ENCODE assay signal across 18 cellular contexts in genomic region chr7:153301908-153302307, GRCh38.
DNase-seq lines count a peak whose midpoint lies in the region; ATAC-seq and TF ChIP-seq lines count a peak whose summit lies in the region.
"Had no signal": no experiment of that assay in that cellular context is flagged by ENCODE, and none has a peak within 500 bp of the region (broad histone marks: within the 10 kb centered on the region; RNA-seq: fewer than 3 reads in every experiment).

No MANE protein-coding gene starts in this region.

- no peaks in the 10 kb centered on the region for H3K36me3 Mint-ChIP-seq in neural progenitor cell
- no peaks in the 10 kb centered on the region for H3K36me3 Mint-ChIP-seq in activated naive CD8-positive, alpha-beta T cell treated with anti-CD3 and anti-CD28 coated beads, Interleukin-2, amount 50 U/mL, for 24 hours (ENCODE audit: low read depth)
- H3K36me3 Mint-ChIP-seq: CD14-positive monocyte; CD4-positive, alpha-beta memory T cell had no signal

- no peak for TF ChIP-seq POLR2A in upper lobe of left lung (IDR thresholded peaks at IDR 0.05)

- no peak overlapping the region for H2AK5ac ChIP-seq in mesenchymal stem cell (ENCODE audit: low read length, severe bottlenecking)

- 61 to 82% methylated on average over 7 of the region's 7 CpGs for WGBS in upper lobe of left lung, 2 donors
- WGBS in mesenchymal stem cell = 63% methylated on average over 3 of the region's 7 CpGs

- ATAC-seq in activated naive CD8-positive, alpha-beta T cell treated with anti-CD3 and anti-CD28 coated beads, Interleukin-2, amount 50 U/mL, for 24 hours = no peak
- ATAC-seq in upper lobe of left lung (ENCODE audit: low FRiP score in 2 of 2) = no peak
- ATAC-seq: A549, GM23338 had no signal

- peaks cover 13% of the 10 kb centered on the region for H3K9me3 Mint-ChIP-seq in neural progenitor cell
- peaks cover 9% of the 10 kb centered on the region for H3K9me3 Mint-ChIP-seq in activated naive CD8-positive, alpha-beta T cell treated with anti-CD3 and anti-CD28 coated beads, Interleukin-2, amount 50 U/mL, for 24 hours

- no peak overlapping the region for H2BK12ac ChIP-seq in mesenchymal stem cell (ENCODE audit: low read length in 2 of 2)

- no peak overlapping the region for H3K4me3 ChIP-seq in neural progenitor cell
- no peak overlapping the region for H3K4me3 ChIP-seq in upper lobe of left lung
- no peak overlapping the region for H3K4me3 ChIP-seq in mesenchymal stem cell (ENCODE audit: insufficient read depth in 1 of 2, low read depth in 1 of 2, low read length in 2 of 2)
- H3K4me3 ChIP-seq: A549, GM23338 had no signal

- H3K23ac ChIP-seq in mesenchymal stem cell (ENCODE audit: low read length in 2 of 2) = no peak overlapping the region

- no peak overlapping the region for H4K91ac ChIP-seq in mesenchymal stem cell (ENCODE audit: low read length)

- no peak overlapping the region for H2BK120ac ChIP-seq in mesenchymal stem cell (ENCODE audit: low read depth, low read length)

- H3K27ac Mint-ChIP-seq in neural progenitor cell = no peak overlapping the region
- no peak overlapping the region for H3K27ac Mint-ChIP-seq in activated naive CD8-positive, alpha-beta T cell treated with anti-CD3 and anti-CD28 coated beads, Interleukin-2, amount 50 U/mL, for 24 hours
- H3K27ac Mint-ChIP-seq: CD14-positive monocyte; CD4-positive, alpha-beta memory T cell; GM23338 had no signal

- DNase-seq in NCI-H1436 (lab: John Stamatoyannopoulos, UW) (peak; percentile 7), NCI-H1436 treated with DMSO at 0.1 percent for 48 hours (lab: John Stamatoyannopoulos, UW) (no peak), head of caudate nucleus (peak in 37 of 42 donors; percentile 3 to 71 (median 34)), neural progenitor cell (ENCODE audit: low spot score) (peak; percentile 47), upper lobe of left lung (no peak), mesenchymal stem cell (no peak)
- no peak for DNase-seq in activated naive CD8-positive, alpha-beta T cell treated with anti-CD3 and anti-CD28 coated beads, Interleukin-2, amount 50 U/mL, for 24 hours
- DNase-seq: AML-193; CD4-positive, alpha-beta memory T cell; DMS153; DMS79 treated with DMSO at 0.1 percent for 48 hours; GF-D8; HCEC 1CT had no signal

- H3K9ac ChIP-seq in neural progenitor cell (no peak overlapping the region), mesenchymal stem cell (ENCODE audit: low read length) (no peak overlapping the region)

- H4K20me1 ChIP-seq in neural progenitor cell (ENCODE audit: low read depth) = no peaks in the 10 kb centered on the region

- H3K79me2 ChIP-seq in neural progenitor cell (ENCODE audit: low read depth) = no peaks in the 10 kb centered on the region

- H3K4me1 ChIP-seq in neural progenitor cell (no peaks in the 10 kb centered on the region), upper lobe of left lung (no peaks in the 10 kb centered on the region), mesenchymal stem cell (ENCODE audit: control insufficient read depth, insufficient read depth, low read depth, low read length) (no peaks in the 10 kb centered on the region)
- H3K4me1 ChIP-seq: A549 had no signal

- H3K14ac ChIP-seq in mesenchymal stem cell (ENCODE audit: low read length in 2 of 2) = no peak overlapping the region

- H3K79me1 ChIP-seq in mesenchymal stem cell (replicated peaks; ENCODE audit: low read length, poor library complexity, severe bottlenecking) = no peaks in the 10 kb centered on the region

- TF ChIP-seq EP300 in upper lobe of left lung (IDR thresholded peaks at IDR 0.05) = no peak

- H3K4me2 ChIP-seq in neural progenitor cell (no peak overlapping the region), mesenchymal stem cell (ENCODE audit: low read length, poor library complexity, severe bottlenecking) (no peak overlapping the region)
- H3K4me2 ChIP-seq: A549, GM23338 had no signal

- no peaks in the 10 kb centered on the region for H3K4me1 Mint-ChIP-seq in neural progenitor cell
- H3K4me1 Mint-ChIP-seq in activated naive CD8-positive, alpha-beta T cell treated with anti-CD3 and anti-CD28 coated beads, Interleukin-2, amount 50 U/mL, for 24 hours = no peaks in the 10 kb centered on the region
- H3K4me1 Mint-ChIP-seq: CD14-positive monocyte; CD4-positive, alpha-beta memory T cell; GM23338 had no signal

- H3K9me3 ChIP-seq in neural progenitor cell (ENCODE audit: low read depth) (no peaks in the 10 kb centered on the region), upper lobe of left lung (peaks cover 0 to 8% (median 0%) of the 10 kb centered on the region in 4 donors), mesenchymal stem cell (ENCODE audit: control insufficient read depth, low read length) (peaks cover 23% of the 10 kb centered on the region)
- H3K9me3 ChIP-seq: A549 had no signal

- H3K4me3 Mint-ChIP-seq in neural progenitor cell = no peak overlapping the region
- H3K4me3 Mint-ChIP-seq in activated naive CD8-positive, alpha-beta T cell treated with anti-CD3 and anti-CD28 coated beads, Interleukin-2, amount 50 U/mL, for 24 hours = no peak overlapping the region
- H3K4me3 Mint-ChIP-seq: CD14-positive monocyte; CD4-positive, alpha-beta memory T cell; GM23338 had no signal

- no peak overlapping the region for H3K4ac ChIP-seq in mesenchymal stem cell (ENCODE audit: low read depth in 1 of 2, low read length in 2 of 2)

- H2BK15ac ChIP-seq in mesenchymal stem cell (ENCODE audit: low read depth, poor library complexity, severe bottlenecking) = no peak overlapping the region

- no peaks in the 10 kb centered on the region for H3F3A ChIP-seq in neural progenitor cell (ENCODE audit: low read depth)

- H3K27me3 ChIP-seq in neural progenitor cell = no peaks in the 10 kb centered on the region
- no peaks in the 10 kb centered on the region for H3K27me3 ChIP-seq in upper lobe of left lung
- H3K27me3 ChIP-seq in mesenchymal stem cell (ENCODE audit: control insufficient read depth in 1 of 2, insufficient read depth in 1 of 2, low read length in 2 of 2) = no peaks in the 10 kb centered on the region

- no peak overlapping the region for H2BK5ac ChIP-seq in mesenchymal stem cell (ENCODE audit: low read depth, low read length, poor library complexity, severe bottlenecking)

- intact Hi-C loops in head of caudate nucleus (cut with DNase I) = no loop called here

- H4K8ac ChIP-seq in mesenchymal stem cell (ENCODE audit: low read length) = no peak overlapping the region

- no peak for TF ChIP-seq CTCF in neural progenitor cell (IDR thresholded peaks at IDR 0.05)
- no peak for TF ChIP-seq CTCF in upper lobe of left lung (IDR thresholded peaks at IDR 0.05)

- H3K27ac ChIP-seq in neural progenitor cell (no peak overlapping the region), upper lobe of left lung (no peak overlapping the region), mesenchymal stem cell (ENCODE audit: low read length, poor library complexity, severe bottlenecking) (no peak overlapping the region)
- H3K27ac ChIP-seq: 22Rv1, A549, HL-60 had no signal

- H3K36me3 ChIP-seq in neural progenitor cell (no peaks in the 10 kb centered on the region), upper lobe of left lung (no peaks in the 10 kb centered on the region), mesenchymal stem cell (ENCODE audit: control insufficient read depth in 1 of 2, insufficient read depth in 2 of 2, low read depth in 1 of 2, low read length in 2 of 2) (no peaks in the 10 kb centered on the region)

- peaks cover 2% of the 10 kb centered on the region for H3K27me3 Mint-ChIP-seq in neural progenitor cell (ENCODE audit: insufficient read depth, low read depth)
- H3K27me3 Mint-ChIP-seq in activated naive CD8-positive, alpha-beta T cell treated with anti-CD3 and anti-CD28 coated beads, Interleukin-2, amount 50 U/mL, for 24 hours = no peaks in the 10 kb centered on the region
- H3K27me3 Mint-ChIP-seq: CD4-positive, alpha-beta memory T cell had no signal

- H2AFZ ChIP-seq in neural progenitor cell (replicated peaks) = no peak overlapping the region
- no peak overlapping the region for H2AFZ ChIP-seq in mesenchymal stem cell (ENCODE audit: low read depth, low read length)
- H2AFZ ChIP-seq: GM23338 had no signal

- no peak overlapping the region for H3K18ac ChIP-seq in mesenchymal stem cell (ENCODE audit: low read depth in 1 of 2, low read length in 2 of 2)

Comparison
In these comparisons a context has a peak if more than half of its experiments do, and no peak if none do; other contexts are left out.
1. DNase-seq: peak in NCI-H1436 (single experiment), head of caudate nucleus (37 of 42) and neural progenitor cell (single experiment); none in NCI-H1436 treated with DMSO at 0.1 percent for 48 hours (single experiment), activated naive CD8-positive, alpha-beta T cell treated with anti-CD3 and anti-CD28 coated beads, Interleukin-2, amount 50 U/mL, for 24 hours (single experiment), upper lobe of left lung (0 of 2) and mesenchymal stem cell (single experiment).